ENCODE assay signal across 14 cellular contexts in genomic region chr3:46416134-46417119, GRCh38. TPM values are rescaled to one million over a fixed set of nuclear protein-coding genes. Genes with fewer than 3 reads are reported as not detected.
A peak's percentile ranks its signal among the peaks of the same experiment; 100 is the strongest.
DNase-seq lines count a peak whose midpoint lies in the region; ATAC-seq and TF ChIP-seq lines count a peak whose summit lies in the region.
"Had no signal": no experiment of that assay in that cellular context is flagged by ENCODE, and none has a peak within 500 bp of the region (broad histone marks: within the 10 kb centered on the region; RNA-seq: fewer than 3 reads in every experiment).

No MANE protein-coding gene starts in this region.

- peaks cover 15% of the 10 kb centered on the region for H3K4me1 Mint-ChIP-seq in activated naive CD8-positive, alpha-beta T cell treated with anti-CD3 and anti-CD28 coated beads, Interleukin-2, amount 10 ng/mL, durations not matched to agents 7 days and 5 days
- peaks cover 6% of the 10 kb centered on the region for H3K4me1 Mint-ChIP-seq in activated CD4-positive, alpha-beta T cell treated with anti-CD3 and anti-CD28 coated beads, Interleukin-2, amount 10 ng/mL, durations not matched to agents 24 days and 14 days

- peak overlapping the region; percentile 49 for H3K27ac Mint-ChIP-seq in activated naive CD8-positive, alpha-beta T cell treated with anti-CD3 and anti-CD28 coated beads, Interleukin-2, amount 10 ng/mL, durations not matched to agents 7 days and 5 days
- no peak overlapping the region for H3K27ac Mint-ChIP-seq in activated CD4-positive, alpha-beta T cell treated with anti-CD3 and anti-CD28 coated beads, Interleukin-2, amount 10 ng/mL, durations not matched to agents 24 days and 14 days

- H3K27ac ChIP-seq in left ventricle myocardium inferior (replicated peaks): peak overlapping the region; percentile 48
- H3K27ac ChIP-seq: upper lobe of right lung had no signal

- DNase-seq in left ventricle myocardium inferior (no peak), Right ventricle myocardium inferior (ENCODE audit: missing footprints) (no peak), NCI-H2171 treated with DMSO at 0.1 percent for 48 hours (lab: John Stamatoyannopoulos, UW) (peak; percentile 92), NCI-H226 (no peak), KG1 (lab: John Stamatoyannopoulos, UW) (no peak)
- DNase-seq in activated naive CD8-positive, alpha-beta T cell treated with anti-CD3 and anti-CD28 coated beads, Interleukin-2, amount 10 ng/mL, durations not matched to agents 7 days and 5 days: no peak
- no peak for DNase-seq in activated CD4-positive, alpha-beta T cell treated with anti-CD3 and anti-CD28 coated beads, Interleukin-2, amount 10 ng/mL, durations not matched to agents 24 days and 14 days
- DNase-seq: activated CD4-positive, CD25-positive, alpha-beta regulatory T cell; cerebellar nuclear complex; stimulated activated CD8-positive, alpha-beta memory T cell treated with anti-CD3 and anti-CD28 coated beads, Interleukin-4, amount 100 ng/mL, for 48 hours; upper lobe of right lung had no signal

- POLR2A ChIA-PET in activated naive CD8-positive, alpha-beta T cell treated with anti-CD3 and anti-CD28 coated beads, Interleukin-2, amount 10 ng/mL, durations not matched to agents 7 days and 5 days (lab: Charles Lee): interaction anchor here (1.4 kb wide), 1 partner anchor 9 kb away, joined by 6 read pairs; the partner anchor contains the start of genes CCR5AS and CCRL2

- H3K4me3 Mint-ChIP-seq in activated naive CD8-positive, alpha-beta T cell treated with anti-CD3 and anti-CD28 coated beads, Interleukin-2, amount 10 ng/mL, durations not matched to agents 7 days and 5 days: peak overlapping the region; percentile 22
- H3K4me3 Mint-ChIP-seq in activated CD4-positive, alpha-beta T cell treated with anti-CD3 and anti-CD28 coated beads, Interleukin-2, amount 10 ng/mL, durations not matched to agents 24 days and 14 days: no peak overlapping the region

- H3K27me3 ChIP-seq in left ventricle myocardium inferior (ENCODE audit: low read depth): no peaks in the 10 kb centered on the region
- H3K27me3 ChIP-seq: upper lobe of right lung had no signal

- no peak for ATAC-seq in Right ventricle myocardium inferior
- peak; percentile 41 for ATAC-seq in activated naive CD8-positive, alpha-beta T cell treated with anti-CD3 and anti-CD28 coated beads, Interleukin-2, amount 10 ng/mL, durations not matched to agents 7 days and 5 days (ENCODE audit: low read depth)
- ATAC-seq in GM18867 (IDR thresholded peaks at IDR 0.05; ENCODE audit: unreplicated experiment): no peak
- ATAC-seq: upper lobe of right lung had no signal

- H3K27me3 Mint-ChIP-seq in activated naive CD8-positive, alpha-beta T cell treated with anti-CD3 and anti-CD28 coated beads, Interleukin-2, amount 10 ng/mL, durations not matched to agents 7 days and 5 days: no peaks in the 10 kb centered on the region
- no peaks in the 10 kb centered on the region for H3K27me3 Mint-ChIP-seq in activated CD4-positive, alpha-beta T cell treated with anti-CD3 and anti-CD28 coated beads, Interleukin-2, amount 10 ng/mL, durations not matched to agents 24 days and 14 days

- intact Hi-C loops in left ventricle myocardium inferior (cut with micrococcal nuclease): no loop called here
- intact Hi-C loops in Right ventricle myocardium inferior (cut with DNase I): no loop called here
- intact Hi-C loops in activated CD4-positive, alpha-beta T cell treated with anti-CD3 and anti-CD28 coated beads, Interleukin-2, amount 10 ng/mL, durations not matched to agents 24 days and 14 days (cut with micrococcal nuclease): no loop called here

- H3K4me3 ChIP-seq in left ventricle myocardium inferior: no peak overlapping the region
- H3K4me3 ChIP-seq: upper lobe of right lung had no signal

- no peaks in the 10 kb centered on the region for H3K36me3 Mint-ChIP-seq in activated naive CD8-positive, alpha-beta T cell treated with anti-CD3 and anti-CD28 coated beads, Interleukin-2, amount 10 ng/mL, durations not matched to agents 7 days and 5 days
- H3K36me3 Mint-ChIP-seq in activated CD4-positive, alpha-beta T cell treated with anti-CD3 and anti-CD28 coated beads, Interleukin-2, amount 10 ng/mL, durations not matched to agents 24 days and 14 days (ENCODE audit: low read depth): no peaks in the 10 kb centered on the region

- no peaks in the 10 kb centered on the region for H3K36me3 ChIP-seq in left ventricle myocardium inferior
- H3K36me3 ChIP-seq: upper lobe of right lung had no signal

- no peak for TF ChIP-seq CTCF in left ventricle myocardium inferior (IDR thresholded peaks at IDR 0.05; ENCODE audit: borderline replicate concordance)

- peaks cover 59% of the 10 kb centered on the region for H3K4me1 ChIP-seq in left ventricle myocardium inferior

- H3K9me3 ChIP-seq in left ventricle myocardium inferior (replicated peaks): no peaks in the 10 kb centered on the region
- H3K9me3 ChIP-seq: upper lobe of right lung had no signal

- H3K9me3 Mint-ChIP-seq in activated naive CD8-positive, alpha-beta T cell treated with anti-CD3 and anti-CD28 coated beads, Interleukin-2, amount 10 ng/mL, durations not matched to agents 7 days and 5 days: no peaks in the 10 kb centered on the region
- no peaks in the 10 kb centered on the region for H3K9me3 Mint-ChIP-seq in activated CD4-positive, alpha-beta T cell treated with anti-CD3 and anti-CD28 coated beads, Interleukin-2, amount 10 ng/mL, durations not matched to agents 24 days and 14 days

RNA-seq across cellular contexts. Expression of gene CCRL2, which starts 9.4 kb away (rescaled TPM):
- total RNA-seq in left ventricle myocardium inferior (1.5 TPM), Right ventricle myocardium inferior (1.2 TPM)
- 10 to 100 TPM; 13.5 to 14.4 TPM for total RNA-seq in activated naive CD8-positive, alpha-beta T cell treated with anti-CD3 and anti-CD28 coated beads, Interleukin-2, amount 10 ng/mL, durations not matched to agents 7 days and 5 days
- 1.7 and 1.9 TPM in 2 replicates for total RNA-seq in activated CD4-positive, alpha-beta T cell treated with anti-CD3 and anti-CD28 coated beads, Interleukin-2, amount 10 ng/mL, durations not matched to agents 24 days and 14 days

RNA-seq across cellular contexts. Expression of gene CCR5, which starts 45.7 kb away (rescaled TPM):
- total RNA-seq in left ventricle myocardium inferior (0.22 TPM), Right ventricle myocardium inferior (0.49 TPM)
- total RNA-seq in activated naive CD8-positive, alpha-beta T cell treated with anti-CD3 and anti-CD28 coated beads, Interleukin-2, amount 10 ng/mL, durations not matched to agents 7 days and 5 days: 10 to 100 TPM; 39.6 to 44.3 TPM
- total RNA-seq in activated CD4-positive, alpha-beta T cell treated with anti-CD3 and anti-CD28 coated beads, Interleukin-2, amount 10 ng/mL, durations not matched to agents 24 days and 14 days: 1.7 and 2.3 TPM in 2 replicates
- total RNA-seq: kidney epithelial cell, pulmonary artery endothelial cell had no signal

RNA-seq across cellular contexts. Expression of gene LTF, which starts 48.3 kb away (rescaled TPM):
- total RNA-seq in left ventricle myocardium inferior: 2.7 TPM
- 4.8 TPM for total RNA-seq in Right ventricle myocardium inferior
- total RNA-seq in activated naive CD8-positive, alpha-beta T cell treated with anti-CD3 and anti-CD28 coated beads, Interleukin-2, amount 10 ng/mL, durations not matched to agents 7 days and 5 days: not detected
- total RNA-seq in activated CD4-positive, alpha-beta T cell treated with anti-CD3 and anti-CD28 coated beads, Interleukin-2, amount 10 ng/mL, durations not matched to agents 24 days and 14 days: not detected in 2 replicates
- total RNA-seq: kidney epithelial cell, pulmonary artery endothelial cell had no signal

Comparison
In these comparisons a context has a peak if more than half of its experiments do, and no peak if none do; other contexts are left out.
1. RNA of gene CCR5, which starts 45.7 kb away (total RNA-seq): 39.6 to 44.3 TPM in activated naive CD8-positive, alpha-beta T cell treated with anti-CD3 and anti-CD28 coated beads, Interleukin-2, amount 10 ng/mL, durations not matched to agents 7 days and 5 days; 1.7 to 2.3 TPM in activated CD4-positive, alpha-beta T cell treated with anti-CD3 and anti-CD28 coated beads, Interleukin-2, amount 10 ng/mL, durations not matched to agents 24 days and 14 days, 0.49 TPM in Right ventricle myocardium inferior (single experiment) and 0.22 TPM in left ventricle myocardium inferior (single experiment); every median in the first group is over 10 times any median in the second.